ENCODE assay signal across 10 cellular contexts in the genomic region with DNA sequence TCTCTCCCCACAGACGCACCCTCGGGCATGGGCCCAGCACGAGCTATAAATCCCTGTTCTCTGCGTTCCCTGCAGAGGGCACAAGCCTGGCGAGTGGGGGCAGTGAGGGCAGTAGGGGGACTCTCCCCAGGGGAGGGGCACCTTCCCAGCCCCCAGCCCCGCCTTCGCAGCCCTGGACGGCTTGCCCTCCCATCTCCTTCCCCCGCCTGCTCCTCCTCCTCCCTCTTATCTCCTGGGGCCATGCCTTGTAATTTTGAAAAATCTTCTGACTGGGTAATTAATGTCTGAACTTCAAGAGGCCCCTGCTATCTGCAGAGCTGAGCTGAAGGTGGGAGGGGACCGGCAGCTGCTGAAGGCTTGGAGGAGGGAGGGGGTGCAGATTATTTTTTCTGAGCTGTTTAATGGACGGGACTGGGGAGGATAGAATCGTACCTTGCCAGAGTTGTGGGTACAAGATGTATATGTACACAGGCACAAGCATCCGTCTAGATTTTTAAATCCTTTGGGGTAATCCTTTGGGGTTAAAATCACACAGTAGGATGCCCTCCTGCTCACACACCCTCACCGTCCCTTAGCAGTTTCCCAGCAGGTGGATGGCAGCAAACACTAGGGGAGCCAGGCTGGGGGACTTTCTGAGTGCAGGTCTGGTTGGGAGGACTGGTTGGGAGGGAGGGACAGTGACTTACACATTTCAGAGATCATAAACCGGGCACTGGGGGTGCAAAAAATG.
A peak's percentile ranks its signal among the peaks of the same experiment; 100 is the strongest.
DNase-seq lines count a peak whose midpoint lies in the region; ATAC-seq and TF ChIP-seq lines count a peak whose summit lies in the region.
"Had no signal": no experiment of that assay in that cellular context is flagged by ENCODE, and none has a peak within 500 bp of the region (broad histone marks: within the 10 kb centered on the region; RNA-seq: fewer than 3 reads in every experiment).

No MANE protein-coding gene starts in this region.

- H3K27me3 ChIP-seq in BE2C (no peaks in the 10 kb centered on the region), brain microvascular endothelial cell (replicated peaks) (no peaks in the 10 kb centered on the region)

- no peaks in the 10 kb centered on the region for H3K27me3 Mint-ChIP-seq in nephron progenitor cell (ENCODE audit: low read depth, poor library complexity)

- H3K9me3 ChIP-seq in BE2C, result no peaks in the 10 kb centered on the region

- no peaks in the 10 kb centered on the region for H3K36me3 ChIP-seq in BE2C
- peaks cover 2% of the 10 kb centered on the region for H3K36me3 ChIP-seq in brain microvascular endothelial cell (replicated peaks)

- peaks cover 15% of the 10 kb centered on the region for H3K4me1 ChIP-seq in BE2C

- H3K27ac ChIP-seq in brain microvascular endothelial cell, result peak overlapping the region; percentile 82
- H3K27ac ChIP-seq: RWPE1 had no signal

- ATAC-seq in GM19035 (IDR thresholded peaks at IDR 0.05; ENCODE audit: unreplicated experiment), result no peak
- ATAC-seq in GM21619 (IDR thresholded peaks at IDR 0.05; ENCODE audit: unreplicated experiment), result no peak

- peak overlapping the region; percentile 85 for H3K4me3 Mint-ChIP-seq in nephron progenitor cell

- peaks cover 12% of the 10 kb centered on the region for H3K36me3 Mint-ChIP-seq in nephron progenitor cell (ENCODE audit: low read depth)

- no peak overlapping the region for H3K4me3 ChIP-seq in BE2C (ENCODE audit: low read depth, low read length)
- no peak overlapping the region for H3K4me3 ChIP-seq in brain microvascular endothelial cell (ENCODE audit: low read depth, low read length)

- TF ChIP-seq CTCF in BE2C (IDR thresholded peaks at IDR 0.05; ENCODE audit: low read depth, low read length), result 0 out of 2 replicates have a peak, but pooled peaks have one; percentile 20
- TF ChIP-seq CTCF in brain microvascular endothelial cell (IDR thresholded peaks at IDR 0.05; ENCODE audit: low read depth, low read length, missing control alignments), result peak; percentile 35
- TF ChIP-seq CTCF in nephron progenitor cell (IDR thresholded peaks at IDR 0.05), result no peak

- H3K27ac Mint-ChIP-seq in nephron progenitor cell, result peak overlapping the region; percentile 100

- in situ Hi-C loops in brain microvascular endothelial cell (cut with HindIII; ENCODE audit: low pct_ligation_motif_present, low sequenced_read_pairs), result no loop called here

- H3K9me3 Mint-ChIP-seq in nephron progenitor cell, result peaks cover 12% of the 10 kb centered on the region

- H3K4me1 Mint-ChIP-seq in nephron progenitor cell, result peaks cover 98% of the 10 kb centered on the region

- DNase-seq in BE2C (peak; percentile 51), NCI-H1417 (lab: John Stamatoyannopoulos, UW) (peak; percentile 42 to 90 (median 80)), brain microvascular endothelial cell (no peak), nephron progenitor cell (peak; percentile 58), NCI-H510A treated with DMSO at 0.1 percent for 48 hours (lab: John Stamatoyannopoulos, UW) (no peak), DMS153 (lab: John Stamatoyannopoulos, UW) (no peak)
- DNase-seq: stimulated activated CD4-positive, alpha-beta T cell treated with anti-CD3 and anti-CD28 coated beads, Interleukin-12 subunit alpha, Interleukin-12 subunit beta, amount 100 ng/mL, for 4 hours had no signal

Comparison
In these comparisons a context has a peak if more than half of its experiments do, and no peak if none do; other contexts are left out.
1. DNase-seq: peak in BE2C (single experiment), NCI-H1417 (3 of 3) and nephron progenitor cell (single experiment); none in brain microvascular endothelial cell (single experiment), NCI-H510A treated with DMSO at 0.1 percent for 48 hours (single experiment) and DMS153 (single experiment).